Comparison of ENCODE assay signal across 10 cellular contexts in the genomic region with DNA sequence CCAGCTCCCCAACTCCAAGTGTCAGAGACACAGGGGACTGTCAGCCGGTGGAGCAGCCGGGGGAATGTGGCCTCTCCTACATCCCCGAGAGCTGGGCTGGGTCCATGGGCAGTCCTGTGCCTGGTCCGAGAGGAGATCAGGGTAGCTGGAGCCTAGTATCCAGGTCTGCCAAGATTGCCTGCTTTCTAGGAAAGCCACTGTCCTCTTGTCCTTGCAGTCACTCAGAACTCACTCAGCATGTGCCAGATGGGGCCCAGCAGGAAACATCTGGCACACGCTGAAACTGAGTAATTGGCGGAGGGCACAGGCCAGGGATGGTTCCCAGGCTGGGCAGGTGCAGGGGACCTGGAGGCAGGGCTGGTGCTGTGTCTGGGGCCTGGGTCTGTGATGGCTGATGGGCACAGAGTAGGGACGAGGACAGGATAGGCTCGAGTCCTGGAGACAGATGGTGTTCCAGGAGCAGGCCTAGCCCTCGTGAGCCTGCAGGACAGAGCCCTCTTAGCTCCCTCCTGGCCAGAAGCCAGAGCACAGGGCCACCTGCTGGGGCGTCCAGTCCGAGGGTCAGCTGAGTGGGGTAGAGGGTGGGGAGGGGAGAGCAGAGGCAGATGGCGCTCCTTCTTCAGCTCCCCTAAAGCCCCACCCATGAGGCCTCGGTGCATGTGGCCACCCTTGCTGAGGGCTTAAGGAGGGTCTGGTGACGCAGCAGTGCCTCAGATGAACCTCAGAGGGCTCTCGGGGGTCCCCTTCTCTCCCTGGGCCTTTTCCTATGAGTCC. TPM values are rescaled to one million over a fixed set of nuclear protein-coding genes. Genes with fewer than 3 reads are reported as not detected.
DNase-seq lines count a peak whose midpoint lies in the region; ATAC-seq and TF ChIP-seq lines count a peak whose summit lies in the region.
"Had no signal": no experiment of that assay in that cellular context is flagged by ENCODE, and none has a peak within 500 bp of the region (broad histone marks: within the 10 kb centered on the region; RNA-seq: fewer than 3 reads in every experiment).

No MANE protein-coding gene starts in this region.

- no peaks in the 10 kb centered on the region for H3K9me3 Mint-ChIP-seq in activated naive CD4-positive, alpha-beta T cell treated with anti-CD3 and anti-CD28 coated beads, Interleukin-2, amount 10 ng/mL, durations not matched to agents 7 days and 5 days
- no peaks in the 10 kb centered on the region for H3K9me3 Mint-ChIP-seq in stimulated activated effector memory CD8-positive, alpha-beta T cell treated with anti-CD3 and anti-CD28 coated beads, Interleukin-12 subunit alpha, Interleukin-12 subunit beta, amount 100 ng/mL, for 72 hours
- H3K9me3 Mint-ChIP-seq: activated T-cell treated with anti-CD3 and anti-CD28 coated beads, Interleukin-2, amount 50 U/mL, for 4 hours had no signal

- H3K27ac ChIP-seq in Peyer's patch, result no peak overlapping the region
- H3K27ac ChIP-seq in heart right ventricle, result no peak overlapping the region

- H3K27ac Mint-ChIP-seq in activated naive CD4-positive, alpha-beta T cell treated with anti-CD3 and anti-CD28 coated beads, Interleukin-2, amount 10 ng/mL, durations not matched to agents 7 days and 5 days, result peak overlapping the region; percentile 45
- peak overlapping the region; percentile 65 for H3K27ac Mint-ChIP-seq in stimulated activated effector memory CD8-positive, alpha-beta T cell treated with anti-CD3 and anti-CD28 coated beads, Interleukin-12 subunit alpha, Interleukin-12 subunit beta, amount 100 ng/mL, for 72 hours

- DNase-seq in activated naive CD4-positive, alpha-beta T cell treated with anti-CD3 and anti-CD28 coated beads, Interleukin-2, amount 10 ng/mL, durations not matched to agents 7 days and 5 days, result no peak
- DNase-seq in activated naive CD4-positive, alpha-beta T cell treated with Interleukin-2 at 50 U/mL for 16 hours, result no peak
- peak in 2 of 3 donors; percentile 34 to 41 for DNase-seq in Peyer's patch
- peak in 1 of 2 donors; percentile 9 for DNase-seq in heart right ventricle
- no peak for DNase-seq in stimulated activated effector memory CD8-positive, alpha-beta T cell treated with anti-CD3 and anti-CD28 coated beads, Interleukin-12 subunit alpha, Interleukin-12 subunit beta, amount 100 ng/mL, for 72 hours (ENCODE audit: low spot score in 2 of 2)
- no peak for DNase-seq in cerebellar nuclear complex (lab: John Stamatoyannopoulos, UW)
- DNase-seq: activated T-cell treated with anti-CD3 and anti-CD28 coated beads, Interleukin-2, amount 50 U/mL, for 4 hours; NCI-H2107 had no signal

- no peak overlapping the region for H3K4me3 ChIP-seq in Peyer's patch
- no peak overlapping the region for H3K4me3 ChIP-seq in heart right ventricle

- H3K4me3 Mint-ChIP-seq in activated naive CD4-positive, alpha-beta T cell treated with anti-CD3 and anti-CD28 coated beads, Interleukin-2, amount 10 ng/mL, durations not matched to agents 7 days and 5 days, result no peak overlapping the region
- H3K4me3 Mint-ChIP-seq in stimulated activated effector memory CD8-positive, alpha-beta T cell treated with anti-CD3 and anti-CD28 coated beads, Interleukin-12 subunit alpha, Interleukin-12 subunit beta, amount 100 ng/mL, for 72 hours, result no peak overlapping the region
- H3K4me3 Mint-ChIP-seq: activated T-cell treated with anti-CD3 and anti-CD28 coated beads, Interleukin-2, amount 50 U/mL, for 4 hours had no signal

- CTCF ChIA-PET in activated naive CD4-positive, alpha-beta T cell treated with anti-CD3 and anti-CD28 coated beads, Interleukin-2, amount 10 ng/mL, durations not matched to agents 7 days and 5 days (lab: Charles Lee), result interaction anchor here (1.1 kb wide), 1 partner anchor 52 kb away, joined by 3 read pairs; no protein-coding TSS in a partner anchor

- H3K4me1 ChIP-seq in Peyer's patch (peaks cover 0 to 8% (median 0%) of the 10 kb centered on the region in 4 donors), heart right ventricle (peaks cover 0 to 7% (median 0%) of the 10 kb centered on the region in 9 donors)

- H3K36me3 ChIP-seq in Peyer's patch (peaks cover 0 to 16% (median 0%) of the 10 kb centered on the region in 3 donors), heart right ventricle (peaks cover 0 to 97% (median 0%) of the 10 kb centered on the region in 9 donors)

- no peak for TF ChIP-seq CTCF in Peyer's patch (IDR thresholded peaks at IDR 0.05)
- TF ChIP-seq CTCF in heart right ventricle (IDR thresholded peaks at IDR 0.05), result no peak

- no peak for TF ChIP-seq POLR2A in Peyer's patch (IDR thresholded peaks at IDR 0.05)

- H3K27me3 ChIP-seq in Peyer's patch, result no peaks in the 10 kb centered on the region
- H3K27me3 ChIP-seq in heart right ventricle, result no peaks in the 10 kb centered on the region

- peaks cover 38% of the 10 kb centered on the region for H3K36me3 Mint-ChIP-seq in activated naive CD4-positive, alpha-beta T cell treated with anti-CD3 and anti-CD28 coated beads, Interleukin-2, amount 10 ng/mL, durations not matched to agents 7 days and 5 days
- H3K36me3 Mint-ChIP-seq in stimulated activated effector memory CD8-positive, alpha-beta T cell treated with anti-CD3 and anti-CD28 coated beads, Interleukin-12 subunit alpha, Interleukin-12 subunit beta, amount 100 ng/mL, for 72 hours, result peaks cover 82% of the 10 kb centered on the region

- ATAC-seq in heart right ventricle, result peak in 7 of 8 donors; percentile 35 to 72 (median 53)
- ATAC-seq in stimulated activated effector memory CD8-positive, alpha-beta T cell treated with anti-CD3 and anti-CD28 coated beads, Interleukin-12 subunit alpha, Interleukin-12 subunit beta, amount 100 ng/mL, for 72 hours, result no peak
- ATAC-seq in GM19467 (IDR thresholded peaks at IDR 0.05; ENCODE audit: unreplicated experiment), result no peak
- no peak for ATAC-seq in GM18870 (IDR thresholded peaks at IDR 0.05; ENCODE audit: unreplicated experiment)
- ATAC-seq: activated T-cell treated with anti-CD3 and anti-CD28 coated beads, Interleukin-2, amount 50 U/mL, for 4 hours had no signal

- H3K27me3 Mint-ChIP-seq in activated naive CD4-positive, alpha-beta T cell treated with anti-CD3 and anti-CD28 coated beads, Interleukin-2, amount 10 ng/mL, durations not matched to agents 7 days and 5 days, result no peaks in the 10 kb centered on the region

- peaks cover 6% of the 10 kb centered on the region for H3K4me1 Mint-ChIP-seq in activated naive CD4-positive, alpha-beta T cell treated with anti-CD3 and anti-CD28 coated beads, Interleukin-2, amount 10 ng/mL, durations not matched to agents 7 days and 5 days
- peaks cover 5% of the 10 kb centered on the region for H3K4me1 Mint-ChIP-seq in stimulated activated effector memory CD8-positive, alpha-beta T cell treated with anti-CD3 and anti-CD28 coated beads, Interleukin-12 subunit alpha, Interleukin-12 subunit beta, amount 100 ng/mL, for 72 hours

- 53 to 55% methylated on average over 15 of the region's 15 CpGs for WGBS in heart right ventricle, 2 donors

- H3K9me3 ChIP-seq in Peyer's patch, result no peaks in the 10 kb centered on the region
- no peaks in the 10 kb centered on the region for H3K9me3 ChIP-seq in heart right ventricle

- intact Hi-C loops in heart right ventricle (cut with DNase I), result no loop called here

RNA-seq across cellular contexts. Expression of a gene that starts 31.1 kb away (rescaled TPM):
- total RNA-seq in Peyer's patch, result 10 to 100 TPM in 3 of 4 donors, 1 to 10 TPM in 1; 6.5 to 67.7 (median 21.5) TPM
- 10 to 100 TPM in 2 of 10 donors, 1 to 10 TPM in 8; 2.2 to 25.5 (median 4.7) TPM for total RNA-seq in heart right ventricle
- polyA plus RNA-seq in heart right ventricle, result 1 to 10 TPM; 2.4 to 5.0 TPM

Comparison
In these comparisons a context has a peak if more than half of its experiments do, and no peak if none do; other contexts are left out.
1. DNase-seq: peak in Peyer's patch (2 of 3); none in activated naive CD4-positive, alpha-beta T cell treated with anti-CD3 and anti-CD28 coated beads, Interleukin-2, amount 10 ng/mL, durations not matched to agents 7 days and 5 days (single experiment), activated naive CD4-positive, alpha-beta T cell treated with Interleukin-2 at 50 U/mL for 16 hours (single experiment), stimulated activated effector memory CD8-positive, alpha-beta T cell treated with anti-CD3 and anti-CD28 coated beads, Interleukin-12 subunit alpha, Interleukin-12 subunit beta, amount 100 ng/mL, for 72 hours (0 of 2) and cerebellar nuclear complex (0 of 2).
2. ATAC-seq: peak in heart right ventricle (7 of 8); none in stimulated activated effector memory CD8-positive, alpha-beta T cell treated with anti-CD3 and anti-CD28 coated beads, Interleukin-12 subunit alpha, Interleukin-12 subunit beta, amount 100 ng/mL, for 72 hours (single experiment), GM19467 (single experiment) and GM18870 (single experiment).